17 cellular contexts compared by ENCODE assay signal in genomic region chr22:46744581-46744980, GRCh38.
"Had no signal": no experiment of that assay in that cellular context is flagged by ENCODE, and none has a peak within 500 bp of the region (broad histone marks: within the 10 kb centered on the region; RNA-seq: fewer than 3 reads in every experiment).

No MANE protein-coding gene starts in this region.

- H3K9me3 ChIP-seq: pancreas, sigmoid colon, thoracic aorta, uterus had no signal

- DNase-seq: activated CD4-positive, alpha-beta T cell treated with anti-CD3 and anti-CD28 coated beads for 48 hours; activated CD8-positive, alpha-beta T cell treated with anti-CD3 and anti-CD28 coated beads for 36 hours; activated effector memory CD4-positive, alpha-beta T cell treated with anti-CD3 and anti-CD28 coated beads, Interleukin-2, amount 50 U/mL, for 16 hours; activated T-cell treated with anti-CD3 and anti-CD28 coated beads, Interleukin-2, amount 50 U/mL, for 48 hours; amniotic stem cell; caudate nucleus; islet precursor cell; naive B cell; pancreas; sigmoid colon; stimulated activated CD4-positive, alpha-beta T cell treated with anti-CD3 and anti-CD28 coated beads, Interleukin-1b, Interleukin-23, amount 100 ng/mL, for 48 hours; T-helper 2 cell; uterus had no signal

- H3K4me3 ChIP-seq: neural progenitor cell, pancreas, sigmoid colon, thoracic aorta, uterus had no signal

- H3K9ac ChIP-seq: neural progenitor cell had no signal

- H3K4me2 ChIP-seq: neural progenitor cell had no signal

- H3K27me3 ChIP-seq: pancreas, uterus had no signal

- ATAC-seq: activated CD8-positive, alpha-beta T cell treated with anti-CD3 and anti-CD28 coated beads for 36 hours; esophagus mucosa had no signal

- H3K4me1 ChIP-seq: neural progenitor cell, uterus had no signal

- H2AFZ ChIP-seq: neural progenitor cell had no signal

- H3K27ac ChIP-seq: neural progenitor cell, pancreas, sigmoid colon, thoracic aorta, uterus had no signal

- H3K36me3 ChIP-seq: neural progenitor cell, pancreas, sigmoid colon, thoracic aorta, uterus had no signal

- FAIRE-seq: colon, pancreas had no signal
